ENCODE assay signal across 8 cellular contexts in the genomic region with DNA sequence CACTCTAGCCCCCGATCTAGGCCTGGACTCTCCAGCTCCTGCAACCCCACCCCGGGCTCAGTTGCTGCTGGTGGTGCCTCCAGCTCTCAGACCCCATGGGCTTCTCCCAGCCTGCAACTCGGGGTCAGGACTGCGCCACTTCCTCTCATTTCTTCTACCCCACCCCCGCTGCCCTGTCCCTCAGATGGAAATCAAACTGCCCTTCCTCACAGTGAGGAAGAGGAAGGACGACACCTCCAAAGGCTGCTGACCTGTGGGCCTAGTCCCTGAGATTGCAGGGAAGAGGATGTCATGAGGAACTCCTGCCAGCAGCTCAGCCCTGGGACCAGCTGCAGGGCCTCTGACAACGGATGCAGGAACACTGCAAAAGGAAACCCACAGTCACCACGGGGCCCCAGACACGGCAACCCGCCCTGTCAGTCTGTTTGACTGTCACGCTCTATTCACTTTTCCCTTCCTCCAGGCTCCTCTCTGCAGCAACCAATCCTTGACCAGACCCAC. TPM values are rescaled to one million over a fixed set of nuclear protein-coding genes. Genes with fewer than 3 reads are reported as not detected.
DNase-seq lines count a peak whose midpoint lies in the region; ATAC-seq, FAIRE-seq and TF ChIP-seq lines count a peak whose summit lies in the region.

No MANE protein-coding gene starts in this region.

- peaks cover 46% of the 10 kb centered on the region for H3K4me1 ChIP-seq in SJCRH30
- peaks cover 75% of the 10 kb centered on the region for H3K4me1 ChIP-seq in GM12878 (ENCODE audit: control insufficient read depth, insufficient read depth, low read length)
- peaks cover 90 to 92% of the 10 kb centered on the region in 2 donors for H3K4me1 ChIP-seq in mucosa of rectum (ENCODE audit: control insufficient read depth in 2 of 2, insufficient read depth in 2 of 2, low read length in 2 of 2)
- H3K4me1 ChIP-seq in urinary bladder (ENCODE audit: insufficient read depth), result peaks cover 10% of the 10 kb centered on the region

- DNase-seq in GM06990 (ENCODE audit: extremely low read depth, insufficient read length) (peak; percentile 65), SJCRH30 (peak in 1 of 2 experiments; percentile 48), GM12878 (ENCODE audit: low read depth, low spot score) (no peak), NCI-H1436 (lab: John Stamatoyannopoulos, UW) (no peak), NCI-H69 (lab: John Stamatoyannopoulos, UW) (no peak)

- peak; percentile 77 for FAIRE-seq in GM12878 (lab: Jason Lieb, UNC)

- ATAC-seq in HG02759 (IDR thresholded peaks at IDR 0.05; ENCODE audit: unreplicated experiment) (peak; percentile 58), GM12878 (peak; percentile 59)

- TF ChIP-seq CTCF in GM06990 (IDR thresholded peaks at IDR 0.05; ENCODE audit: insufficient read depth, low read length, poor library complexity, severe bottlenecking) (no peak), GM12878 (IDR thresholded peaks at IDR 0.05 in 2 of 3, conservative IDR thresholded peaks at IDR 0.05 in 1 of 3; ENCODE audit: control insufficient read depth in 2 of 3, extremely low read depth in 1 of 3, insufficient read depth in 1 of 3, low read depth in 3 of 3, low read length in 3 of 3) (no peak)

- RAD21 ChIA-PET in GM12878 (lab: Charles Lee; ENCODE audit: unreplicated experiment), result interaction anchor here (0.8 to 8.5 kb wide), 9 partner anchors 12 to 83 kb away, joined by 3 to 114 read pairs (median 16); a partner anchor contains a TSS

- CTCF ChIA-PET in GM12878 (lab: Yijun Ruan, JAX), result interaction anchor here (1.1 to 21.0 kb wide), 7 partner anchors 11 to 80 kb away, joined by 3 to 288 read pairs (median 8); a partner anchor contains a TSS

- 8% methylated on average over 11 of the region's 11 CpGs for WGBS in GM12878 (ENCODE audit: insufficient coverage, insufficient replicate concordance, low lambda C conversion rate, missing lambda C conversion rate)
- WGBS in urinary bladder, result 37% methylated on average over 11 of the region's 11 CpGs

- POLR2A ChIA-PET in GM12878 (lab: Charles Lee), result interaction anchor here (0.6 to 6.7 kb wide), 9 partner anchors 9 to 547 kb away, joined by 4 to 54 read pairs (median 6); a partner anchor contains a TSS

- SMC1A ChIA-PET in GM12878 (lab: Charles Lee; ENCODE audit: uncharacterized antibody, unreplicated experiment), result interaction anchor here (1.0 to 6.7 kb wide), 15 partner anchors 8 to 82 kb away, joined by 3 to 60 read pairs (median 8); no protein-coding TSS in a partner anchor

- in situ Hi-C loops in GM12878 (cut with MboI), result loop anchor here (5.0 to 25.0 kb wide), 2 partner anchors 84 to 294 kb away; no protein-coding TSS in a partner anchor

- H3K36me3 ChIP-seq in GM06990 (ENCODE audit: control insufficient read depth, insufficient read depth, low read length) (peaks cover 25% of the 10 kb centered on the region), SJCRH30 (peaks cover 18% of the 10 kb centered on the region; the same call in 1 of the 2 replicates), GM12878 (ENCODE audit: control insufficient read depth in 2 of 2, insufficient read depth in 2 of 2, low read length in 1 of 2) (peaks cover 14 to 42% of the 10 kb centered on the region in 2 experiments), mucosa of rectum (ENCODE audit: control insufficient read depth in 2 of 2, insufficient read depth in 2 of 2, low read length in 2 of 2) (peaks cover 12% of the 10 kb centered on the region in 2 donors), urinary bladder (ENCODE audit: insufficient read depth) (no peaks in the 10 kb centered on the region)

- peaks cover 27% of the 10 kb centered on the region for H4K20me1 ChIP-seq in GM12878 (ENCODE audit: control insufficient read depth, insufficient read depth)

- intact Hi-C loops in GM12878 (cut with micrococcal nuclease; ENCODE audit: unreplicated experiment), result no loop called here

- no peak for TF ChIP-seq RAD21 in GM12878 (IDR thresholded peaks at IDR 0.05; ENCODE audit: insufficient read depth, low read depth, low read length)

- H2AFZ ChIP-seq in GM12878 (ENCODE audit: control insufficient read depth, low read depth, low read length), result no peak overlapping the region

- H3K4me3 ChIP-seq in GM06990 (replicated peaks; ENCODE audit: low read depth, low read length) (peak overlapping the region; percentile 39), SJCRH30 (no peak overlapping the region), GM12878 (peak overlapping the region; percentile 55), mucosa of rectum (ENCODE audit: low read length in 2 of 2) (peak overlapping the region; percentile 8 to 39), urinary bladder (ENCODE audit: low read depth, low read length) (no peak overlapping the region)

- peak; percentile 52; the same call in 1 of the 2 replicates for TF ChIP-seq POLR2A in GM12878 (IDR thresholded peaks at IDR 0.05; ENCODE audit: low read depth, low read length)

- peak overlapping the region; percentile 96 for H3K4me2 ChIP-seq in GM12878 (ENCODE audit: control insufficient read depth, insufficient read depth)

- H3K9me3 ChIP-seq in SJCRH30 (replicated peaks), result no peaks in the 10 kb centered on the region
- no peaks in the 10 kb centered on the region for H3K9me3 ChIP-seq in GM12878 (replicated peaks; ENCODE audit: control insufficient read depth, insufficient read depth, low read length)
- no peaks in the 10 kb centered on the region for H3K9me3 ChIP-seq in mucosa of rectum (ENCODE audit: control insufficient read depth in 2 of 2, low read length in 2 of 2)

- peak in 1 of 2 experiments; percentile 66; a peak in 1 of 4 replicates for TF ChIP-seq EP300 in GM12878 (IDR thresholded peaks at IDR 0.05; ENCODE audit: borderline replicate concordance in 1 of 2, control insufficient read depth in 1 of 2, low read depth in 2 of 2, low read length in 2 of 2)

- peaks cover 100% of the 10 kb centered on the region for H3K79me2 ChIP-seq in GM12878 (ENCODE audit: control insufficient read depth, insufficient read depth, low read length)

- H3K27me3 ChIP-seq in GM06990 (replicated peaks; ENCODE audit: control insufficient read depth, insufficient read depth, low read length), result no peaks in the 10 kb centered on the region
- no peaks in the 10 kb centered on the region for H3K27me3 ChIP-seq in SJCRH30
- no peaks in the 10 kb centered on the region for H3K27me3 ChIP-seq in GM12878 (replicated peaks in 1 of 2; ENCODE audit: control insufficient read depth in 2 of 2, insufficient read depth in 2 of 2, low read length in 1 of 2)
- no peaks in the 10 kb centered on the region for H3K27me3 ChIP-seq in mucosa of rectum (ENCODE audit: control insufficient read depth in 2 of 2, insufficient read depth in 2 of 2, low read length in 2 of 2)

- peak overlapping the region; percentile 59; the same call in 1 of the 2 replicates for H3K9ac ChIP-seq in GM12878 (ENCODE audit: control insufficient read depth, insufficient read depth, low read length)
- peak overlapping the region; percentile 70 to 71 for H3K9ac ChIP-seq in mucosa of rectum (ENCODE audit: low read depth in 1 of 2, low read length in 2 of 2)

- peak overlapping the region; percentile 30 for H3K27ac ChIP-seq in SJCRH30
- H3K27ac ChIP-seq in GM12878 (ENCODE audit: control insufficient read depth, insufficient read depth), result peak overlapping the region; percentile 81
- peak overlapping the region; percentile 95 to 98 for H3K27ac ChIP-seq in mucosa of rectum (ENCODE audit: low read depth in 2 of 2, low read length in 2 of 2)
- peak overlapping the region; percentile 25 for H3K27ac ChIP-seq in urinary bladder (ENCODE audit: low read depth)

- BruUV-seq in GM12878 (replicated peaks; lab: Mats Ljungman, UMichigan), result no TSS peak

TF ChIP-seq in GM12878, 131 proteins besides CTCF, POLR2A, EP300 and RAD21 (continues in another document):
- TF ChIP-seq POU2F2 (IDR thresholded peaks at IDR 0.05; ENCODE audit: borderline replicate concordance, low read depth, low read length) (0 out of 3 replicates have a peak, but pooled peaks have one; percentile 23), CHD2 (IDR thresholded peaks at IDR 0.05; ENCODE audit: borderline replicate concordance, low read depth, low read length) (peak; percentile 20; the same call in 1 of the 2 replicates), POLR2AphosphoS2 (IDR thresholded peaks at IDR 0.05; ENCODE audit: low read depth, low read length) (0 out of 2 replicates have a peak, but pooled peaks have one; percentile 25), RUNX3 (IDR thresholded peaks at IDR 0.05; ENCODE audit: low read length) (peak; percentile 92)
- TF ChIP-seq, protein P1, sequence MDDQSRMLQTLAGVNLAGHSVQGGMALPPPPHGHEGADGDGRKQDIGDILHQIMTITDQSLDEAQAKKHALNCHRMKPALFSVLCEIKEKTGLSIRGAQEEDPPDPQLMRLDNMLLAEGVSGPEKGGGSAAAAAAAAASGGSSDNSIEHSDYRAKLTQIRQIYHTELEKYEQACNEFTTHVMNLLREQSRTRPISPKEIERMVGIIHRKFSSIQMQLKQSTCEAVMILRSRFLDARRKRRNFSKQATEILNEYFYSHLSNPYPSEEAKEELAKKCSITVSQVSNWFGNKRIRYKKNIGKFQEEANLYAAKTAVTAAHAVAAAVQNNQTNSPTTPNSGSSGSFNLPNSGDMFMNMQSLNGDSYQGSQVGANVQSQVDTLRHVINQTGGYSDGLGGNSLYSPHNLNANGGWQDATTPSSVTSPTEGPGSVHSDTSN (IDR thresholded peaks at IDR 0.05; ENCODE audit: insufficient replicate concordance, low read depth, low read length), result peak; percentile 81

RNA-seq across cellular contexts. Expression of gene PNMA1, which starts 29.3 kb away (rescaled TPM):
- 11.0 and 11.3 TPM in 2 replicates for total RNA-seq in SJCRH30 (2014; rRNA removed; shearing (Covaris generic))
- 8.8 and 10.1 TPM in 2 replicates for total RNA-seq in GM12878 (2013; cell fraction: nucleolus; rRNA removed)
- 3.8 and 4.0 TPM in 2 replicates for total RNA-seq in GM12878 (2014; rRNA removed)
- 6.8 TPM in 2 replicates for total RNA-seq in GM12878 (2014; rRNA removed; fragmentation: Illumina TruSeq; extraction: Trizol)
- 22.4 and 24.0 TPM in 2 replicates for total RNA-seq in GM12878 (2021)
- 7.3 TPM for polyA plus RNA-seq in GM12878 (2011; ENCODE audit: low read depth)
- polyA plus RNA-seq in GM12878 (2011; rRNA removed), result 7.8 and 9.7 TPM in 2 replicates
- polyA plus RNA-seq in GM12878 (2011; cell fraction: cytosol; rRNA removed), result 7.1 and 7.2 TPM in 2 replicates
- 7.9 and 9.2 TPM in 2 replicates for polyA plus RNA-seq in GM12878 (2011; cell fraction: nucleus; rRNA removed)
- 9.3 and 11.6 TPM in 2 replicates for polyA plus RNA-seq in GM12878 (2012)
- polyA plus RNA-seq in GM12878 (2014; fragmentation: Illumina TruSeq; extraction: Trizol), result 14.0 and 14.4 TPM in 2 replicates
- polyA plus RNA-seq in GM12878 (2014; fragmentation: Nextera tagmentation; extraction: Ambion mirVana), result 1 to 10 TPM; 1.8 to 6.5 TPM
- polyA plus RNA-seq in GM12878 (2014; rRNA removed), result 14.4 and 15.3 TPM in 2 replicates
- polyA plus RNA-seq in GM12878 (2016; fragmentation: Nextera tagmentation; extraction: Ambion mirVana), result 10 to 100 TPM; 35.0 to 39.3 TPM
- polyA minus RNA-seq in GM12878 (2011; rRNA and poly(A)+ RNA removed), result 5.3 and 7.1 TPM in 2 replicates
- 3.3 and 3.7 TPM in 2 replicates for polyA minus RNA-seq in GM12878 (2011; cell fraction: cytosol; rRNA and poly(A)+ RNA removed)
- 3.6 and 4.6 TPM in 2 replicates for polyA minus RNA-seq in GM12878 (2011; cell fraction: nucleus; rRNA and poly(A)+ RNA removed)
- total RNA-seq in urinary bladder, result 38.3 TPM
- polyA plus RNA-seq in urinary bladder, result 85.8 TPM

Comparison
In these comparisons a context has a peak if more than half of its experiments do, and no peak if none do; other contexts are left out.
1. H3K4me3 ChIP-seq: peak in GM06990 (single experiment), GM12878 (single experiment) and mucosa of rectum (2 of 2); none in SJCRH30 (single experiment) and urinary bladder (single experiment).
2. H3K27ac ChIP-seq: peak in every context shown above with its lines; median percentile 96 in mucosa of rectum; 81 in GM12878; 30 in SJCRH30; 25 in urinary bladder.